10 cellular contexts compared by ENCODE assay signal in the genomic region with DNA sequence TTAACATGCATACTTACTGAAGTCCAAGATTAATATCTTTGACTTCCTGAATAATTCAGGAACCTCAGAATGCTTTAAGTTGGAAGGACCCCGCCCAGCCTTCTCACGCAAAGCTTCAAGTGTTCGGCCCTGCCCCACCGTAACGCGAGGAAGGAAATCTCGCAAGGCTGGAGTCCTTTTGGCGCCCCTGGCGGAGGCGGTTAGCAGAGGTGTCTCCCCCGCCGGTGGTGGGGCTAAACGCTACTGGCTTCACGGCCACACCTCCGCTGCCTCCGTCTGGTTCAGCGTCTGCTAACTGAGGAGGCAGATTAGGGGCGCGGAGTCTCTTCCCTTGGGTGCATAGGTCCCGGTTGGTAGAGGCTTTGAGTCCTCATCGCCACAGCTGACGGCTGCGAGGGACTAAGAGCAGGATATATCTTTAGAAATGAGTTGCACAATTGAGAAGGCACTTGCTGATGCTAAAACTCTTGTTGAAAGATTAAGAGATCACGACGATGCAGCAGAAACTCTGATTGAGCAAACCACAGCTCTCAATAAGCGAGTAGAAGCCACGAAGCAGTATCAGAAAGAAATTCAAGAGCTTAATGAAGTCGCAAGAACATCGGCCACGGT. TPM values are rescaled to one million over a fixed set of nuclear protein-coding genes. Genes with fewer than 3 reads are reported as not detected.
DNase-seq lines count a peak whose midpoint lies in the region; ATAC-seq and TF ChIP-seq lines count a peak whose summit lies in the region.
"Had no signal": no experiment of that assay in that cellular context is flagged by ENCODE, and none has a peak within 500 bp of the region (broad histone marks: within the 10 kb centered on the region; RNA-seq: fewer than 3 reads in every experiment).

No MANE protein-coding gene starts in this region.

- TF ChIP-seq CTCF in glutamatergic neuron (IDR thresholded peaks at IDR 0.05; ENCODE audit: partially characterized antibody, unreplicated experiment) (peak; percentile 61), mesothelial cell of epicardium (IDR thresholded peaks at IDR 0.05; ENCODE audit: unreplicated experiment) (no peak)

- H3K9me3 Mint-ChIP-seq in glutamatergic neuron (ENCODE audit: unreplicated experiment) = no peaks in the 10 kb centered on the region
- H3K9me3 Mint-ChIP-seq in mesothelial cell of epicardium = no peaks in the 10 kb centered on the region

- no peaks in the 10 kb centered on the region for H3K27me3 Mint-ChIP-seq in glutamatergic neuron (ENCODE audit: unreplicated experiment)
- H3K27me3 Mint-ChIP-seq in mesothelial cell of epicardium (ENCODE audit: low read depth) = no peaks in the 10 kb centered on the region

- ATAC-seq in GM21447 (IDR thresholded peaks at IDR 0.05; ENCODE audit: unreplicated experiment) = no peak
- ATAC-seq in GM18907 (IDR thresholded peaks at IDR 0.05; ENCODE audit: unreplicated experiment) = no peak
- ATAC-seq: left colon had no signal

- DNase-seq in GM19238 (ENCODE audit: insufficient read length, low spot score) (peak; percentile 23), glutamatergic neuron (peak; percentile 82), mesothelial cell of epicardium (ENCODE audit: low spot score in 2 of 2, unreplicated experiment in 2 of 2) (no peak), D341Med (ENCODE audit: low spot score) (no peak)
- DNase-seq in activated CD8-positive, alpha-beta memory T cell treated with anti-CD3 and anti-CD28 coated beads for 1 hour (ENCODE audit: extremely low read depth in 1 of 2, low read depth in 1 of 2) = peak; percentile 43 to 46
- DNase-seq in stimulated activated CD4-positive, alpha-beta T cell treated with anti-CD3 and anti-CD28 coated beads, Interleukin-2, amount 100 ng/mL, for 24 hours = peak; percentile 61 to 67

- peak overlapping the region; percentile 0 for H3K27ac Mint-ChIP-seq in glutamatergic neuron (ENCODE audit: unreplicated experiment)
- no peak overlapping the region for H3K27ac Mint-ChIP-seq in mesothelial cell of epicardium

- H3K4me3 Mint-ChIP-seq in glutamatergic neuron (ENCODE audit: unreplicated experiment) (no peak overlapping the region), mesothelial cell of epicardium (no peak overlapping the region)

- peaks cover 4% of the 10 kb centered on the region for H3K4me1 Mint-ChIP-seq in glutamatergic neuron (ENCODE audit: low read depth, unreplicated experiment)
- peaks cover 15% of the 10 kb centered on the region for H3K4me1 Mint-ChIP-seq in mesothelial cell of epicardium

- H3K36me3 Mint-ChIP-seq in glutamatergic neuron (ENCODE audit: unreplicated experiment) (no peaks in the 10 kb centered on the region), mesothelial cell of epicardium (peaks cover 13% of the 10 kb centered on the region)

RNA-seq across cellular contexts. Expression of gene SPATS2, which starts 21.9 kb away (rescaled TPM):
- total RNA-seq in glutamatergic neuron (ENCODE audit: unreplicated experiment) = 43.9 TPM
- total RNA-seq in mesothelial cell of epicardium = 68.3 to 71.2 TPM (median 69.0 TPM) in 3 replicates

RNA-seq across cellular contexts. Expression of gene DNAJC22, which starts 42.5 kb away (rescaled TPM):
- total RNA-seq in glutamatergic neuron (ENCODE audit: unreplicated experiment) = 4.5 TPM
- total RNA-seq in mesothelial cell of epicardium = 13.2 to 15.3 TPM (median 14.4 TPM) in 3 replicates
- total RNA-seq: activated CD8-positive, alpha-beta memory T cell treated with anti-CD3 and anti-CD28 coated beads for 36 hours had no signal

RNA-seq across cellular contexts. Expression of gene C1QL4, which starts 52.2 kb away (rescaled TPM):
- total RNA-seq in glutamatergic neuron (ENCODE audit: unreplicated experiment) (4.8 TPM), mesothelial cell of epicardium (0.20 TPM in 2 of 3 replicates, not detected in the other)
- total RNA-seq: activated CD8-positive, alpha-beta memory T cell treated with anti-CD3 and anti-CD28 coated beads for 36 hours; left colon had no signal

Comparison
In these comparisons a context has a peak if more than half of its experiments do, and no peak if none do; other contexts are left out.
1. DNase-seq: peak in GM19238 (single experiment), activated CD8-positive, alpha-beta memory T cell treated with anti-CD3 and anti-CD28 coated beads for 1 hour (2 of 2), glutamatergic neuron (single experiment) and stimulated activated CD4-positive, alpha-beta T cell treated with anti-CD3 and anti-CD28 coated beads, Interleukin-2, amount 100 ng/mL, for 24 hours (2 of 2); none in mesothelial cell of epicardium (0 of 2) and D341Med (single experiment).